ENCODE assay signal across 9 cellular contexts in genomic region chr7:25894002-25894901, GRCh38.
DNase-seq lines count a peak whose midpoint lies in the region; ATAC-seq and TF ChIP-seq lines count a peak whose summit lies in the region.
"Had no signal": no experiment of that assay in that cellular context is flagged by ENCODE, and none has a peak within 500 bp of the region (broad histone marks: within the 10 kb centered on the region; RNA-seq: fewer than 3 reads in every experiment).

No MANE protein-coding gene starts in this region.

- peaks cover 0 to 4% (median 0%) of the 10 kb centered on the region in 7 donors for H3K9me3 Mint-ChIP-seq in CD4-positive, CD25-positive, alpha-beta regulatory T cell

- DNase-seq in CD4-positive, CD25-positive, alpha-beta regulatory T cell, result peak in 2 of 3 donors; percentile 29 to 72
- DNase-seq in NCI-H82 treated with DMSO at 0.1 percent for 48 hours (lab: John Stamatoyannopoulos, UW; ENCODE audit: unreplicated experiment) (peak; percentile 29), amniotic epithelial cell (ENCODE audit: low read depth) (peak; percentile 24), omental fat pad (ENCODE audit: low spot score) (no peak), dedifferentiated amniotic fluid mesenchymal stem cell (ENCODE audit: extremely low spot score) (no peak), suprapubic skin (ENCODE audit: low spot score in 2 of 2) (no peak)
- DNase-seq: heart left ventricle had no signal

- no peak overlapping the region for H3K4me3 ChIP-seq in CD4-positive, CD25-positive, alpha-beta regulatory T cell (ENCODE audit: low read depth, low read length)
- no peak overlapping the region for H3K4me3 ChIP-seq in suprapubic skin

- no peak overlapping the region for H3K27ac ChIP-seq in CD4-positive, CD25-positive, alpha-beta regulatory T cell (ENCODE audit: insufficient read depth, low read length, poor library complexity, severe bottlenecking)
- no peak overlapping the region for H3K27ac ChIP-seq in suprapubic skin
- H3K27ac ChIP-seq: heart left ventricle had no signal

- peak overlapping the region; percentile 40 to 74 (median 68) for H3K4me3 Mint-ChIP-seq in CD4-positive, CD25-positive, alpha-beta regulatory T cell

- TF ChIP-seq POLR2A in suprapubic skin (IDR thresholded peaks at IDR 0.05), result no peak

- H3K36me3 Mint-ChIP-seq in CD4-positive, CD25-positive, alpha-beta regulatory T cell, result no peaks in the 10 kb centered on the region

- H3K9me3 ChIP-seq in CD4-positive, CD25-positive, alpha-beta regulatory T cell (ENCODE audit: control insufficient read depth in 2 of 2, low read length in 2 of 2), result no peaks in the 10 kb centered on the region
- no peaks in the 10 kb centered on the region for H3K9me3 ChIP-seq in suprapubic skin
- H3K9me3 ChIP-seq: heart left ventricle had no signal

- H3K27me3 ChIP-seq in CD4-positive, CD25-positive, alpha-beta regulatory T cell (ENCODE audit: control insufficient read depth, insufficient read depth, low read length), result peaks cover 8% of the 10 kb centered on the region
- H3K27me3 ChIP-seq in suprapubic skin, result peaks cover 10% of the 10 kb centered on the region

- TF ChIP-seq CTCF in omental fat pad (IDR thresholded peaks at IDR 0.05) (no peak), suprapubic skin (IDR thresholded peaks at IDR 0.05) (no peak)

- peaks cover 7% of the 10 kb centered on the region for H3K27me3 Mint-ChIP-seq in CD4-positive, CD25-positive, alpha-beta regulatory T cell

- no peak for TF ChIP-seq EP300 in suprapubic skin (IDR thresholded peaks at IDR 0.05)

- 67% methylated on average over 7 of the region's 7 CpGs for WGBS in suprapubic skin

- no peaks in the 10 kb centered on the region for H3K36me3 ChIP-seq in CD4-positive, CD25-positive, alpha-beta regulatory T cell (ENCODE audit: control insufficient read depth, insufficient read depth, low read length)
- no peaks in the 10 kb centered on the region for H3K36me3 ChIP-seq in suprapubic skin
- H3K36me3 ChIP-seq: heart left ventricle had no signal

- H3K27ac Mint-ChIP-seq in CD4-positive, CD25-positive, alpha-beta regulatory T cell, result peak overlapping the region in 2 of 3 donors; percentile 40 to 52

- peak; percentile 22 to 53 for ATAC-seq in CD4-positive, CD25-positive, alpha-beta regulatory T cell (ENCODE audit: low read depth in 2 of 2)
- peak; percentile 54 for ATAC-seq in GM18517 (IDR thresholded peaks at IDR 0.05; ENCODE audit: unreplicated experiment)
- ATAC-seq in HG02938 (IDR thresholded peaks at IDR 0.05; ENCODE audit: unreplicated experiment), result peak; percentile 59
- ATAC-seq in omental fat pad (ENCODE audit: low FRiP score), result peak; percentile 10

- H3K4me1 Mint-ChIP-seq in CD4-positive, CD25-positive, alpha-beta regulatory T cell, result peaks cover 4 to 30% (median 13%) of the 10 kb centered on the region in 4 donors

- peaks cover 15% of the 10 kb centered on the region for H3K4me1 ChIP-seq in CD4-positive, CD25-positive, alpha-beta regulatory T cell (ENCODE audit: control insufficient read depth, insufficient read depth, low read length, poor library complexity, severe bottlenecking)
- H3K4me1 ChIP-seq in suprapubic skin, result peaks cover 23% of the 10 kb centered on the region

Comparison
In these comparisons a context has a peak if more than half of its experiments do, and no peak if none do; other contexts are left out.
1. DNase-seq: peak in CD4-positive, CD25-positive, alpha-beta regulatory T cell (2 of 3), NCI-H82 treated with DMSO at 0.1 percent for 48 hours (single experiment) and amniotic epithelial cell (single experiment); none in omental fat pad (single experiment), dedifferentiated amniotic fluid mesenchymal stem cell (single experiment) and suprapubic skin (0 of 2).
2. Peak in every context shown above with its lines, with median percentiles within 50 percentile points of each other: ATAC-seq.